ENCODE assay signal across 1 cellular context in genomic region chr13:100088648-100089601, GRCh38.
TF ChIP-seq lines count a peak whose summit lies in the region.

TSS of gene PCCA (plus strand) at chr13:100089093. CDS start at chr13:100089121, 28 bp downstream.

TF ChIP-seq in K562, 482 proteins besides CTCF, POLR2A, EP300 and RAD21 (continued from another document and continues in another):
- TF ChIP-seq MAZ (CRISPR knock-in tag; conservative IDR thresholded peaks at IDR 0.05 in 1 of 2, IDR thresholded peaks at IDR 0.05 in 1 of 2) (peak; percentile 86 to 90), MCM5 (IDR thresholded peaks at IDR 0.05; ENCODE audit: low read depth) (no peak), NCOA2 (IDR thresholded peaks at IDR 0.05; ENCODE audit: partially characterized antibody in 2 of 2) (no peak), ZMIZ1 (IDR thresholded peaks at IDR 0.05; ENCODE audit: low read depth in 2 of 2, low read length in 2 of 2) (no peak), FOSL1 (tag; conservative IDR thresholded peaks at IDR 0.05) (peak; percentile 30; the same call in 1 of the 2 replicates), MIER1 (IDR thresholded peaks at IDR 0.05; ENCODE audit: low read depth) (no peak), ZSCAN29 (IDR thresholded peaks at IDR 0.05) (no peak), POLR2B (IDR thresholded peaks at IDR 0.05; ENCODE audit: low read depth, partially characterized antibody) (peak; percentile 20), HNRNPUL1 (IDR thresholded peaks at IDR 0.05; ENCODE audit: low read length) (no peak), E2F1 (CRISPR knock-in tag; IDR thresholded peaks at IDR 0.05) (no peak), ELF4 (CRISPR knock-in tag; IDR thresholded peaks at IDR 0.05) (no peak), FOXP1 (CRISPR knock-in tag; IDR thresholded peaks at IDR 0.05) (no peak), RHOXF2B (CRISPR knock-in tag; conservative IDR thresholded peaks at IDR 0.05) (no peak), ZNF592 (IDR thresholded peaks at IDR 0.05) (no peak), FUS (optimal IDR thresholded peaks at IDR 0.05; ENCODE audit: low read depth, low read length) (no peak), ZFX (CRISPR knock-in tag; IDR thresholded peaks at IDR 0.05) (peak; percentile 62), BDP1 (IDR thresholded peaks at IDR 0.05; ENCODE audit: insufficient read depth, insufficient read length) (no peak), ID3 (CRISPR knock-in tag; IDR thresholded peaks at IDR 0.05) (no peak), ID3 (tag; IDR thresholded peaks at IDR 0.05) (no peak), REST (CRISPR knock-in tag; IDR thresholded peaks at IDR 0.05; ENCODE audit: low read depth) (no peak), LARP7 (IDR thresholded peaks at IDR 0.05) (no peak), HNRNPK (IDR thresholded peaks at IDR 0.05; ENCODE audit: low read depth, low read length, poor library complexity, severe bottlenecking) (no peak), RREB1 (CRISPR knock-in tag; IDR thresholded peaks at IDR 0.05) (no peak), PTBP1 (IDR thresholded peaks at IDR 0.05; ENCODE audit: low read depth, low read length) (no peak), ILK (tag; IDR thresholded peaks at IDR 0.05; ENCODE audit: borderline replicate concordance, low read depth) (no peak), TRIM25 (IDR thresholded peaks at IDR 0.05; ENCODE audit: borderline replicate concordance) (no peak), DLX4 (CRISPR knock-in tag; IDR thresholded peaks at IDR 0.05) (no peak), ZNF165 (CRISPR knock-in tag; IDR thresholded peaks at IDR 0.05; ENCODE audit: borderline replicate concordance) (no peak), CREB3L1 (IDR thresholded peaks at IDR 0.05; ENCODE audit: borderline replicate concordance, low read depth) (no peak), NR4A1 (CRISPR knock-in tag; IDR thresholded peaks at IDR 0.05) (no peak), NR4A1 (tag; IDR thresholded peaks at IDR 0.05) (no peak), SIRT6 (IDR thresholded peaks at IDR 0.05; ENCODE audit: low read depth, low read length) (no peak), ETV5 (CRISPR knock-in tag; IDR thresholded peaks at IDR 0.05; ENCODE audit: low read depth) (peak; percentile 94), CSDE1 (IDR thresholded peaks at IDR 0.05) (no peak), CBX1 (IDR thresholded peaks at IDR 0.05; ENCODE audit: low read depth) (0 out of 2 replicates have a peak, but pooled peaks have one; percentile 39)
